In genomic region chr1:2944705-2945104, GRCh38 we compare ENCODE assay signal across 1 cellular context.
TF ChIP-seq lines count a peak whose summit lies in the region.

No MANE protein-coding gene starts in this region.

TF ChIP-seq in HepG2, 621 proteins besides CTCF, POLR2A, EP300 and RAD21:
- no peak for TF ChIP-seq ZBTB10 (CRISPR knock-in tag; IDR thresholded peaks at IDR 0.05; ENCODE audit: borderline replicate concordance)
- peak; percentile 26; the same call in 1 of the 2 replicates for TF ChIP-seq ATF7 (IDR thresholded peaks at IDR 0.05)
- no peak for TF ChIP-seq ATF7 (CRISPR knock-in tag; IDR thresholded peaks at IDR 0.05)
- 0 out of 2 replicates have a peak, but pooled peaks have one; percentile 31 for TF ChIP-seq ZNF646 (CRISPR knock-in tag; IDR thresholded peaks at IDR 0.05)
- no peak for TF ChIP-seq ZNF350 (CRISPR knock-in tag; IDR thresholded peaks at IDR 0.05; ENCODE audit: borderline replicate concordance, low read depth)
- no peak for TF ChIP-seq HOXA9 (CRISPR knock-in tag; IDR thresholded peaks at IDR 0.05; ENCODE audit: borderline replicate concordance)
- no peak for TF ChIP-seq RNF219 (CRISPR knock-in tag; IDR thresholded peaks at IDR 0.05)
- no peak for TF ChIP-seq ZNF574 (CRISPR knock-in tag; IDR thresholded peaks at IDR 0.05)
- TF ChIP-seq ZNF737 (CRISPR knock-in tag; IDR thresholded peaks at IDR 0.05; ENCODE audit: borderline replicate concordance), result no peak
- TF ChIP-seq HOXA3 (CRISPR knock-in tag; IDR thresholded peaks at IDR 0.05), result no peak
- TF ChIP-seq EZH2 (conservative IDR thresholded peaks at IDR 0.05; ENCODE audit: low read depth, low read length), result no peak
- no peak for TF ChIP-seq CBX5 (CRISPR knock-in tag; IDR thresholded peaks at IDR 0.05; ENCODE audit: borderline replicate concordance)
- TF ChIP-seq MNT (IDR thresholded peaks at IDR 0.05), result peak; percentile 96
- no peak for TF ChIP-seq ZNF607 (CRISPR knock-in tag; IDR thresholded peaks at IDR 0.05; ENCODE audit: borderline replicate concordance)
TF ChIP-seq in HepG2: peak in this region for 3.
